26 cellular contexts compared by ENCODE assay signal in the genomic region with DNA sequence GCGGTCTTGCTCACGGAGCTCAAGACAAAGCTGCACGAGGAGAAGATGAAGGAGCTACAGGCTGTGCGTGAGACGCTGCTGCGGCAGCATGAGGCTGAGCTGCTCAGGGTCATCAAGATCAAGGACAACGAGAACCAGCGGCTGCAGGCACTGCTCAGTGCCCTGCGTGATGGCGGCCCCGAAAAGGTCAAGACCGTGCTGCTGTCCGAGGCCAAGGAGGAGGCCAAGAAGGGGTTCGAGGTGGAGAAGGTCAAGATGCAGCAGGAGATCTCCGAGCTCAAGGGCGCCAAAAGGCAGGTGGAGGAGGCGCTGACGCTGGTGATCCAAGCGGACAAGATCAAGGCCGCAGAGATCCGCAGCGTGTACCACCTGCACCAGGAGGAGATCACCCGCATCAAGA. TPM values are rescaled to one million over a fixed set of nuclear protein-coding genes. Genes with fewer than 3 reads are reported as not detected.
"Had no signal": no experiment of that assay in that cellular context is flagged by ENCODE, and none has a peak within 500 bp of the region (broad histone marks: within the 10 kb centered on the region; RNA-seq: fewer than 3 reads in every experiment).

No MANE protein-coding gene starts in this region.

- H3K4me3 Mint-ChIP-seq: central memory CD8-positive, alpha-beta T cell; naive thymus-derived CD8-positive, alpha-beta T cell; neural progenitor cell; stimulated activated effector memory CD8-positive, alpha-beta T cell treated with anti-CD3 and anti-CD28 coated beads, Interleukin-12 subunit alpha, Interleukin-12 subunit beta, amount 100 ng/mL, for 72 hours had no signal

- ATAC-seq: heart right ventricle; naive thymus-derived CD8-positive, alpha-beta T cell; right lobe of liver; stimulated activated effector memory CD8-positive, alpha-beta T cell treated with anti-CD3 and anti-CD28 coated beads, Interleukin-12 subunit alpha, Interleukin-12 subunit beta, amount 100 ng/mL, for 72 hours had no signal

- H3K27me3 ChIP-seq: esophagus muscularis mucosa, heart right ventricle, neural progenitor cell, ovary, right lobe of liver, thyroid gland had no signal

- H3K4me3 ChIP-seq: coronary artery, esophagus muscularis mucosa, heart right ventricle, neural progenitor cell, ovary, right lobe of liver, smooth muscle cell, stomach, thyroid gland had no signal

- H3K4me1 ChIP-seq: esophagus muscularis mucosa, right lobe of liver, stomach, thyroid gland had no signal

- H3K4me1 Mint-ChIP-seq: central memory CD8-positive, alpha-beta T cell; naive thymus-derived CD8-positive, alpha-beta T cell; stimulated activated effector memory CD8-positive, alpha-beta T cell treated with anti-CD3 and anti-CD28 coated beads, Interleukin-12 subunit alpha, Interleukin-12 subunit beta, amount 100 ng/mL, for 72 hours had no signal

- H3K27ac Mint-ChIP-seq: naive thymus-derived CD8-positive, alpha-beta T cell; neural progenitor cell; stimulated activated effector memory CD8-positive, alpha-beta T cell treated with anti-CD3 and anti-CD28 coated beads, Interleukin-12 subunit alpha, Interleukin-12 subunit beta, amount 100 ng/mL, for 72 hours had no signal

- H3K27ac ChIP-seq: coronary artery, esophagus muscularis mucosa, heart right ventricle, neural progenitor cell, ovary, right lobe of liver, stomach, thyroid gland had no signal

- H3K36me3 Mint-ChIP-seq: naive thymus-derived CD8-positive, alpha-beta T cell; neural progenitor cell; stimulated activated effector memory CD8-positive, alpha-beta T cell treated with anti-CD3 and anti-CD28 coated beads, Interleukin-12 subunit alpha, Interleukin-12 subunit beta, amount 100 ng/mL, for 72 hours had no signal

- H2AFZ ChIP-seq: neural progenitor cell had no signal

- H3K9me3 Mint-ChIP-seq: central memory CD8-positive, alpha-beta T cell; neural progenitor cell; stimulated activated effector memory CD8-positive, alpha-beta T cell treated with anti-CD3 and anti-CD28 coated beads, Interleukin-12 subunit alpha, Interleukin-12 subunit beta, amount 100 ng/mL, for 72 hours had no signal

- H3K9ac ChIP-seq: neural progenitor cell had no signal

- H3K9me3 ChIP-seq: esophagus muscularis mucosa, heart right ventricle, ovary, right lobe of liver, stomach, thyroid gland had no signal

- DNase-seq: dermis blood vessel endothelial cell; effector memory CD4-positive, alpha-beta T cell; foreskin melanocyte; glutamatergic neuron; heart right ventricle; hippocampal formation; kidney glomerular epithelial cell; nucleus accumbens; retina; stimulated activated CD4-positive, alpha-beta T cell treated with anti-CD3 and anti-CD28 coated beads, Interleukin-2, amount 100 ng/mL, for 24 hours; stimulated activated CD4-positive, alpha-beta T cell treated with anti-CD3 and anti-CD28 coated beads, Interleukin-4, amount 100 ng/mL, for 24 hours; stimulated activated naive CD4-positive, alpha-beta T cell treated with Interleukin-2 at 50 U/mL for 16 hours; stomach; thyroid gland; trophoblast cell had no signal

- H3K4me2 ChIP-seq: neural progenitor cell, smooth muscle cell had no signal

- H3K36me3 ChIP-seq: heart right ventricle, neural progenitor cell, ovary, right lobe of liver, stomach, thyroid gland had no signal

RNA-seq across cellular contexts. Expression of gene JAKMIP3, which starts 51.4 kb away (rescaled TPM):
- total RNA-seq: bronchial epithelial cell, dermis blood vessel endothelial cell, endothelial cell of umbilical vein, smooth muscle cell had no signal
